ENCODE assay signal across 8 cellular contexts in genomic region chr15:48643776-48644497, GRCh38. TPM values are rescaled to one million over a fixed set of nuclear protein-coding genes. Genes with fewer than 3 reads are reported as not detected.
DNase-seq lines count a peak whose midpoint lies in the region; ATAC-seq and TF ChIP-seq lines count a peak whose summit lies in the region.

No MANE protein-coding gene starts in this region.

- peak overlapping the region; percentile 85 for H3K56ac ChIP-seq in IMR-90 (ENCODE audit: extremely low read depth, insufficient read depth, low read length)

- peak overlapping the region; percentile 41 for H2AK5ac ChIP-seq in IMR-90 (ENCODE audit: low read depth, low read length)

- no peak for TF ChIP-seq POLR2A in IMR-90 (IDR thresholded peaks at IDR 0.05; ENCODE audit: low read depth, low read length)

- H3K27ac Mint-ChIP-seq in endodermal cell (no peak overlapping the region), nephron progenitor cell (no peak overlapping the region)

- peak overlapping the region; percentile 86 for H3K9ac ChIP-seq in IMR-90 (ENCODE audit: low read depth, low read length)
- H3K9ac ChIP-seq in endodermal cell (ENCODE audit: extremely low read depth, low read length, poor library complexity, severe bottlenecking), result peak overlapping the region; percentile 54

- H3K9me3 Mint-ChIP-seq in endodermal cell, result no peaks in the 10 kb centered on the region
- H3K9me3 Mint-ChIP-seq in nephron progenitor cell, result no peaks in the 10 kb centered on the region

- H3K79me1 ChIP-seq in IMR-90 (ENCODE audit: low read depth in 1 of 2, low read length in 2 of 2), result peaks cover 11 to 40% of the 10 kb centered on the region in 2 experiments; a peak in 3 of 4 replicates

- BruUV-seq in A673 (replicated peaks; lab: Mats Ljungman, UMichigan), result TSS peak; percentile 24
- no TSS peak for BruUV-seq in IMR-90 (replicated peaks; lab: Mats Ljungman, UMichigan)

- peak overlapping the region; percentile 5 to 59; a peak in 2 of 4 replicates for H4K8ac ChIP-seq in IMR-90 (ENCODE audit: low read depth in 2 of 2, low read length in 2 of 2)

- no peaks in the 10 kb centered on the region for H3K36me3 ChIP-seq in A673 (ENCODE audit: insufficient read depth, low read length, poor library complexity, severe bottlenecking)
- peaks cover 2% of the 10 kb centered on the region; the same call in 1 of the 2 replicates for H3K36me3 ChIP-seq in IMR-90 (ENCODE audit: control insufficient read depth, insufficient read depth, low read length)
- no peaks in the 10 kb centered on the region for H3K36me3 ChIP-seq in endodermal cell (ENCODE audit: control insufficient read depth, insufficient read depth, low read length)

- intact Hi-C loops in A673 (cut with micrococcal nuclease; ENCODE audit: unreplicated experiment) (loop anchor here (2.0 to 10.0 kb wide), 2 partner anchors 139 to 285 kb away; no protein-coding TSS in a partner anchor), IMR-90 (cut with micrococcal nuclease) (loop anchor here (1.0 to 10.0 kb wide), 5 partner anchors 102 to 1501 kb away; no protein-coding TSS in a partner anchor)

- H3K36me3 Mint-ChIP-seq in endodermal cell (ENCODE audit: low read depth) (no peaks in the 10 kb centered on the region), nephron progenitor cell (ENCODE audit: low read depth) (no peaks in the 10 kb centered on the region)

- peak overlapping the region; percentile 93 for H3K14ac ChIP-seq in IMR-90 (replicated peaks; ENCODE audit: low read depth, low read length)

- H4K20me1 ChIP-seq in IMR-90 (ENCODE audit: insufficient read depth, low read length), result peaks cover 23% of the 10 kb centered on the region

- POLR2A ChIA-PET in A673 (lab: Charles Lee; ENCODE audit: low non-redundant PET), result no interaction called here
- POLR2A ChIA-PET in IMR-90 (lab: Charles Lee; ENCODE audit: unreplicated experiment), result no interaction called here

- H2BK120ac ChIP-seq in IMR-90 (ENCODE audit: low read depth, low read length), result peak overlapping the region; percentile 85

- H4K5ac ChIP-seq in IMR-90 (ENCODE audit: low read depth, low read length), result peak overlapping the region; percentile 6

- peak overlapping the region; percentile 52; the same call in 1 of the 2 replicates for H2BK20ac ChIP-seq in IMR-90 (ENCODE audit: low read depth, low read length)

- peak overlapping the region; percentile 64 for H3K4me3 Mint-ChIP-seq in endodermal cell
- H3K4me3 Mint-ChIP-seq in nephron progenitor cell, result peak overlapping the region; percentile 79

- ATAC-seq in IMR-90 (ENCODE audit: low read depth), result no peak
- no peak for ATAC-seq in GM18868 (IDR thresholded peaks at IDR 0.05; ENCODE audit: unreplicated experiment)

- peaks cover 55% of the 10 kb centered on the region for H3K27me3 Mint-ChIP-seq in endodermal cell (ENCODE audit: insufficient read depth)
- peaks cover 28% of the 10 kb centered on the region for H3K27me3 Mint-ChIP-seq in nephron progenitor cell (ENCODE audit: low read depth, poor library complexity)

- no peak for TF ChIP-seq CTCF in A673 (conservative IDR thresholded peaks at IDR 0.05; ENCODE audit: low read depth, low read length)
- no peak for TF ChIP-seq CTCF in IMR-90 (conservative IDR thresholded peaks at IDR 0.05; ENCODE audit: low read depth, low read length)
- TF ChIP-seq CTCF in endodermal cell (conservative IDR thresholded peaks at IDR 0.05), result no peak
- no peak for TF ChIP-seq CTCF in nephron progenitor cell (IDR thresholded peaks at IDR 0.05)

- WGBS in IMR-90 (ENCODE audit: extremely low coverage in 2 of 2, insufficient read length in 1 of 2), 2 experiments, result 0% methylated on average over 1 of the region's 12 CpGs; no CpG with 5 or more reads in 1 of the 2 experiments
- whole genome bisulfite sequencing in endodermal cell (ENCODE audit: insufficient coverage in 1 of 2, insufficient read length in 1 of 2), 2 experiments, result 46 to 52% methylated on average over 5 to 12 of the region's 12 CpGs

- TF ChIP-seq RAD21 in IMR-90 (IDR thresholded peaks at IDR 0.05; ENCODE audit: low read length), result peak; percentile 13; the same call in 1 of the 2 replicates

- peaks cover 13% of the 10 kb centered on the region for H3K4me1 ChIP-seq in A673 (ENCODE audit: insufficient read depth, low read length, poor library complexity, severe bottlenecking)
- H3K4me1 ChIP-seq in IMR-90 (ENCODE audit: control insufficient read depth, insufficient read depth, low read length), result peaks cover 8% of the 10 kb centered on the region
- H3K4me1 ChIP-seq in endodermal cell (ENCODE audit: control insufficient read depth, insufficient read depth, low read length), result peaks cover 3% of the 10 kb centered on the region

- peak overlapping the region; percentile 97 for H3K23ac ChIP-seq in IMR-90 (ENCODE audit: low read depth, low read length)

- H2AK9ac ChIP-seq in IMR-90 (replicated peaks; ENCODE audit: low read depth, low read length, poor library complexity), result peak overlapping the region; percentile 96

- peak overlapping the region; percentile 96 for H3K4ac ChIP-seq in IMR-90 (ENCODE audit: low read depth, low read length)

- CTCF ChIA-PET in A673 (lab: Charles Lee) (interaction anchor here (0.6 kb wide), 1 partner anchor 9 kb away, joined by 4 read pairs; no protein-coding TSS in a partner anchor), IMR-90 (lab: Yijun Ruan, JAX) (no interaction called here)

- H3K27me3 ChIP-seq in A673 (replicated peaks; ENCODE audit: insufficient read depth, low read depth, low read length, poor library complexity), result no peaks in the 10 kb centered on the region
- H3K27me3 ChIP-seq in IMR-90 (ENCODE audit: control insufficient read depth, insufficient read depth, low read length), result no peaks in the 10 kb centered on the region
- H3K27me3 ChIP-seq in endodermal cell (ENCODE audit: control insufficient read depth, insufficient read depth, low read length, poor library complexity, severe bottlenecking), result peaks cover 36% of the 10 kb centered on the region

- no peaks in the 10 kb centered on the region for H3K9me3 ChIP-seq in A673 (ENCODE audit: low read depth, low read length, poor library complexity, severe bottlenecking)
- H3K9me3 ChIP-seq in IMR-90 (ENCODE audit: control insufficient read depth, insufficient read depth, low read length), result no peaks in the 10 kb centered on the region
- no peaks in the 10 kb centered on the region for H3K9me3 ChIP-seq in endodermal cell (ENCODE audit: control insufficient read depth, low read length)

- H4K91ac ChIP-seq in IMR-90 (ENCODE audit: insufficient read depth, low read depth, low read length), result peak overlapping the region; percentile 84

- peak overlapping the region; percentile 77 for H3K18ac ChIP-seq in IMR-90 (ENCODE audit: low read depth, low read length)

- H3K27ac ChIP-seq in A673 (ENCODE audit: low read depth, low read length, poor library complexity, severe bottlenecking), result peak overlapping the region; percentile 63
- peak overlapping the region; percentile 89 for H3K27ac ChIP-seq in IMR-90 (ENCODE audit: insufficient read depth, low read length)
- H3K27ac ChIP-seq in endodermal cell (ENCODE audit: low read depth, low read length), result no peak overlapping the region

- peak overlapping the region; percentile 94 for H2AFZ ChIP-seq in IMR-90 (replicated peaks; ENCODE audit: low read length, poor library complexity)

- DNase-seq in A673 (ENCODE audit: low spot score) (no peak), IMR-90 (no peak), endodermal cell (no peak), nephron progenitor cell (no peak), RPMI8226 (no peak), dedifferentiated amniotic fluid mesenchymal stem cell (ENCODE audit: extremely low spot score) (no peak), NCI-H748 (lab: John Stamatoyannopoulos, UW; ENCODE audit: unreplicated experiment) (no peak)

- H3K4me1 Mint-ChIP-seq in endodermal cell (peaks cover 11% of the 10 kb centered on the region), nephron progenitor cell (peaks cover 43% of the 10 kb centered on the region)

- peak overlapping the region; percentile 83 for H2BK5ac ChIP-seq in IMR-90 (ENCODE audit: low read depth, low read length, poor library complexity, severe bottlenecking)

- in situ Hi-C loops in IMR-90 (cut with MboI; ENCODE audit: low sequenced_read_pairs), result no loop called here

- H2BK15ac ChIP-seq in IMR-90 (ENCODE audit: low read depth, low read length), result peak overlapping the region; percentile 4; the same call in 1 of the 3 replicates

- peak overlapping the region; percentile 99 for H3K4me2 ChIP-seq in IMR-90 (ENCODE audit: low read depth, low read length)

- dilution Hi-C loops in IMR-90 (cut with HindIII; ENCODE audit: low sequenced_read_pairs, unreplicated experiment), result no loop called here

- H3K4me3 ChIP-seq in A673 (ENCODE audit: low read depth, low read length, poor library complexity, severe bottlenecking), result peak overlapping the region; percentile 87
- H3K4me3 ChIP-seq in IMR-90 (ENCODE audit: insufficient read depth, low read depth, low read length), result peak overlapping the region; percentile 90
- peak overlapping the region; percentile 91 for H3K4me3 ChIP-seq in endodermal cell (ENCODE audit: low read length)

- no peaks in the 10 kb centered on the region; the same call in 1 of the 2 replicates for H3K9me1 ChIP-seq in IMR-90 (ENCODE audit: insufficient read depth, low read length)

TF ChIP-seq in IMR-90, 13 proteins besides CTCF, POLR2A, EP300 and RAD21 (continues in another document):
- no peak for TF ChIP-seq CEBPB (IDR thresholded peaks at IDR 0.05; ENCODE audit: low read depth, low read length)
- no peak for TF ChIP-seq CHD1 (IDR thresholded peaks at IDR 0.05; ENCODE audit: low read depth, low read length)
- no peak for TF ChIP-seq BHLHE40 (IDR thresholded peaks at IDR 0.05; ENCODE audit: low read depth, low read length)
- no peak for TF ChIP-seq NFE2L2 (IDR thresholded peaks at IDR 0.05; ENCODE audit: low read depth, low read length)
- TF ChIP-seq RCOR1 (IDR thresholded peaks at IDR 0.05; ENCODE audit: insufficient replicate concordance, low read length), result no peak
- TF ChIP-seq RFX5 (IDR thresholded peaks at IDR 0.05; ENCODE audit: low read depth, low read length), result no peak
- TF ChIP-seq ELK1 (IDR thresholded peaks at IDR 0.05; ENCODE audit: borderline replicate concordance, low read depth, low read length), result no peak

RNA-seq across cellular contexts. Expression of gene FBN1, which starts 1.6 kb away (rescaled TPM):
- total RNA-seq in A673 (2021) (25.4 and 25.8 TPM in 2 replicates), IMR-90 (2012; rRNA removed) (283 and 326 TPM in 2 replicates), endodermal cell (1 to 10 TPM; 5.5 to 5.9 TPM)
- 130 and 134 TPM in 2 replicates for polyA plus RNA-seq in IMR-90 (2012; rRNA removed)
- 90.0 and 130 TPM in 2 replicates for polyA plus RNA-seq in IMR-90 (2012; cell fraction: cytosol; rRNA removed)
- 150 and 261 TPM in 2 replicates for polyA plus RNA-seq in IMR-90 (2012; cell fraction: nucleus; rRNA removed; ENCODE audit: low replicate concordance)
- 13.3 TPM for polyA plus RNA-seq in endodermal cell (2013, experiment 1 of 2)
- 13.1 TPM for polyA plus RNA-seq in endodermal cell (2013, experiment 2 of 2)

Comparison
In these comparisons a context has a peak if more than half of its experiments do, and no peak if none do; other contexts are left out.
1. RNA of gene FBN1, which starts 1.6 kb away (total RNA-seq): 283 to 326 TPM in IMR-90; 25.4 to 25.8 TPM in A673 and 5.5 to 5.9 TPM in endodermal cell; every median in the first group is over 10 times any median in the second.
2. Peak in every context shown above with its lines, with median percentiles within 50 percentile points of each other: H3K4me3 ChIP-seq.